Comparison of ENCODE assay signal across 1 cellular context in the genomic region with DNA sequence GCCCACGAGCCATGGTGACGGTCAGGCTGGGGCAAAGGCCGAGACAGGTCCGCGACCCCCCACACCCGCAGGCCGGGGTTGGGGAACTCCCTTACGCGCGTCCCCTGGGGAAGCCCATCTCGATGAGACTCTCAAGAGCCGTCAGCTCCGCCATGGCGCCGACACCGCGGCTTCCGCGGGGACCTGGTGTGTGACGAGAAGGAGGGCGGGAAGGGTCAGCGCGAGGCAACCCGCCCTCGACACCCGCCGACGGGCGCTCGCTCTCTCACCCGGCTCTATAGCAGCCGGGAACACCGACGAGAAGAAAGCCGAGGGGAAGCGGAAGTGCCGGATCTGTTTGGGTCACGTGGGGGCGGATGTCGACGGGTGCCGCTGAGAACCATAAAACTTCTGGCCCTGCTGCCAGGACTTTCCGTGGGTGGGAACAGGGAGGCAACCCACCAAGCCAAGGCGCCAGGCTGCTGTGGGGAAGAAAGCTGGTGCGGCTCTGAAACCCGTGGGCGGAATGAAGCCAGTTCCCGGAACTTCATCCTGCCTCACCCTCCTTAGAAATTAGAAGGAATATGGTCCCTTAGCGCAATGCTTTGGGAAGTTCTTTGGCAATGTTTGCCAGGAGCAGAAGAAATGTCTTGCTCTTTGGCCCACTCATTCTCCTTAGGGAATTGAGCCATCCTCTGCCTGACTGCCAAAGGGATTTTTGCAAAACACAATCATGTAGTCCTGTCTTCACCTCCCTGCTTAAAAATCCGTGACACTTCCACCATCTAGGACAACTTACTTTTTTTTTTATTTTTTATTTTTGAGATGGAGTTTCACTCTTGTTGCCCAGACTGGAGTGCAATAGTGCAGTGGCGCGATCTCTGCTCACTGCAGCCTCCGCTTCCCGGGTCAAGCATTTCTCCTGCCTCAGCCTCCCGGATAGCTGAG.
TF ChIP-seq lines count a peak whose summit lies in the region.

A gene with protein sequence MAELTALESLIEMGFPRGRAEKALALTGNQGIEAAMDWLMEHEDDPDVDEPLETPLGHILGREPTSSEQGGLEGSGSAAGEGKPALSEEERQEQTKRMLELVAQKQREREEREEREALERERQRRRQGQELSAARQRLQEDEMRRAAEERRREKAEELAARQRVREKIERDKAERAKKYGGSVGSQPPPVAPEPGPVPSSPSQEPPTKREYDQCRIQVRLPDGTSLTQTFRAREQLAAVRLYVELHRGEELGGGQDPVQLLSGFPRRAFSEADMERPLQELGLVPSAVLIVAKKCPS (minus strand): TSS at position 304 of the 927 bp plus-strand sequence. CDS start 150 bp downstream, at position 154.

TF ChIP-seq in neural cell, 6 proteins besides CTCF, POLR2A, EP300 and RAD21 (continued from another document):
- TF ChIP-seq, protein P1, sequence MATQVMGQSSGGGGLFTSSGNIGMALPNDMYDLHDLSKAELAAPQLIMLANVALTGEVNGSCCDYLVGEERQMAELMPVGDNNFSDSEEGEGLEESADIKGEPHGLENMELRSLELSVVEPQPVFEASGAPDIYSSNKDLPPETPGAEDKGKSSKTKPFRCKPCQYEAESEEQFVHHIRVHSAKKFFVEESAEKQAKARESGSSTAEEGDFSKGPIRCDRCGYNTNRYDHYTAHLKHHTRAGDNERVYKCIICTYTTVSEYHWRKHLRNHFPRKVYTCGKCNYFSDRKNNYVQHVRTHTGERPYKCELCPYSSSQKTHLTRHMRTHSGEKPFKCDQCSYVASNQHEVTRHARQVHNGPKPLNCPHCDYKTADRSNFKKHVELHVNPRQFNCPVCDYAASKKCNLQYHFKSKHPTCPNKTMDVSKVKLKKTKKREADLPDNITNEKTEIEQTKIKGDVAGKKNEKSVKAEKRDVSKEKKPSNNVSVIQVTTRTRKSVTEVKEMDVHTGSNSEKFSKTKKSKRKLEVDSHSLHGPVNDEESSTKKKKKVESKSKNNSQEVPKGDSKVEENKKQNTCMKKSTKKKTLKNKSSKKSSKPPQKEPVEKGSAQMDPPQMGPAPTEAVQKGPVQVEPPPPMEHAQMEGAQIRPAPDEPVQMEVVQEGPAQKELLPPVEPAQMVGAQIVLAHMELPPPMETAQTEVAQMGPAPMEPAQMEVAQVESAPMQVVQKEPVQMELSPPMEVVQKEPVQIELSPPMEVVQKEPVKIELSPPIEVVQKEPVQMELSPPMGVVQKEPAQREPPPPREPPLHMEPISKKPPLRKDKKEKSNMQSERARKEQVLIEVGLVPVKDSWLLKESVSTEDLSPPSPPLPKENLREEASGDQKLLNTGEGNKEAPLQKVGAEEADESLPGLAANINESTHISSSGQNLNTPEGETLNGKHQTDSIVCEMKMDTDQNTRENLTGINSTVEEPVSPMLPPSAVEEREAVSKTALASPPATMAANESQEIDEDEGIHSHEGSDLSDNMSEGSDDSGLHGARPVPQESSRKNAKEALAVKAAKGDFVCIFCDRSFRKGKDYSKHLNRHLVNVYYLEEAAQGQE (IDR thresholded peaks at IDR 0.05; ENCODE audit: borderline replicate concordance): peak; percentile 74
